In the genomic region with DNA sequence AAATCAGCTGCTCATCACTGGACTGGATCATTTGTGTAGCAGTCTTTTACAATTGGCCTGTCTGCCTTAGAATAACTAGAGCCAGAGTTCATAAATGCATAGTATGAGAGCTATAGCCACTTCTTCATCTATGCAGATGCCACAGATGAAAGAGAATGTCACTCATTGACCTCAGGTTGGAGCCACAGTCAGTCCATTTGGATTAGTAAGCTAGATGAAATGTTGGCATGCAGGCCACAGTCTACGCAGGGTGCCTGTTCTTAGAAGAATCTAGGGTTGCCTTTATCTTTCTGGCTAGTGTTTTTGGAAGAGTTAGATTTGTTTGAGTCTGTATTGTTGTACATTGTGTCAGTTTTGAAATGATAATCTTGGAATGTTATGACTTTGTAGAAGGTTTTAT, we compare ENCODE assay signal across 11 cellular contexts. TPM values are rescaled to one million over a fixed set of nuclear protein-coding genes. Genes with fewer than 3 reads are reported as not detected.
DNase-seq lines count a peak whose midpoint lies in the region; ATAC-seq and TF ChIP-seq lines count a peak whose summit lies in the region.
"Had no signal": no experiment of that assay in that cellular context is flagged by ENCODE, and none has a peak within 500 bp of the region (broad histone marks: within the 10 kb centered on the region; RNA-seq: fewer than 3 reads in every experiment).

No MANE protein-coding gene starts in this region.

- TF ChIP-seq CTCF in brain (conservative IDR thresholded peaks at IDR 0.05) (no peak), MM.1S (IDR thresholded peaks at IDR 0.05; ENCODE audit: low read length) (no peak)

- no peak overlapping the region for H3K27ac ChIP-seq in MM.1S (ENCODE audit: low read length)

- peak; percentile 67 for DNase-seq in AG08396 (ENCODE audit: low spot score)
- peak; percentile 49 for DNase-seq in HS-27A (ENCODE audit: low read depth)
- no peak for DNase-seq in memory B cell (ENCODE audit: low spot score in 2 of 2)
- DNase-seq in GDM1 (lab: John Stamatoyannopoulos, UW), result no peak
- no peak for DNase-seq in MM.1S
- no peak for DNase-seq in RPMI8226
- DNase-seq: activated CD8-positive, alpha-beta T cell treated with anti-CD3 and anti-CD28 coated beads for 36 hours; OCI-M1 had no signal

- no peaks in the 10 kb centered on the region for H3F3A ChIP-seq in MM.1S (ENCODE audit: insufficient read depth, low read length)

- no peak overlapping the region for H3K4me2 ChIP-seq in MM.1S (ENCODE audit: low read depth, low read length)

- H3K27me3 Mint-ChIP-seq in brain (no peaks in the 10 kb centered on the region), memory B cell (no peaks in the 10 kb centered on the region)
- H3K27me3 Mint-ChIP-seq: activated CD8-positive, alpha-beta T cell treated with anti-CD3 and anti-CD28 coated beads for 36 hours; dendritic cell treated with granulocyte-macrophage colony-stimulating factor and Interleukin-4, amounts not matched to agents 40 ng/mL and 50 ng/mL, for 4 days had no signal

- H3K27ac Mint-ChIP-seq in brain (peak overlapping the region; percentile 6 to 94 (median 19)), memory B cell (peak overlapping the region; percentile 35)
- H3K27ac Mint-ChIP-seq: dendritic cell treated with granulocyte-macrophage colony-stimulating factor and Interleukin-4, amounts not matched to agents 40 ng/mL and 50 ng/mL, for 4 days had no signal

- H3K4me1 ChIP-seq in MM.1S (ENCODE audit: low read length), result no peaks in the 10 kb centered on the region

- H3K4me3 Mint-ChIP-seq in brain (no peak overlapping the region), memory B cell (no peak overlapping the region)
- H3K4me3 Mint-ChIP-seq: activated CD8-positive, alpha-beta T cell treated with anti-CD3 and anti-CD28 coated beads for 36 hours; dendritic cell treated with granulocyte-macrophage colony-stimulating factor and Interleukin-4, amounts not matched to agents 40 ng/mL and 50 ng/mL, for 4 days had no signal

- H3K27me3 ChIP-seq in MM.1S (replicated peaks; ENCODE audit: insufficient read depth, low read length), result no peaks in the 10 kb centered on the region

- H3K9me3 ChIP-seq in MM.1S (replicated peaks; ENCODE audit: insufficient read depth, low read length), result no peaks in the 10 kb centered on the region

- peaks cover 10% of the 10 kb centered on the region for H3K36me3 Mint-ChIP-seq in brain
- peaks cover 4% of the 10 kb centered on the region for H3K36me3 Mint-ChIP-seq in memory B cell

- no peak overlapping the region for H3K9ac ChIP-seq in MM.1S (ENCODE audit: low read length)

- no peaks in the 10 kb centered on the region for H3K9me3 Mint-ChIP-seq in brain
- no peaks in the 10 kb centered on the region for H3K9me3 Mint-ChIP-seq in memory B cell
- H3K9me3 Mint-ChIP-seq: activated CD8-positive, alpha-beta T cell treated with anti-CD3 and anti-CD28 coated beads for 36 hours; dendritic cell treated with granulocyte-macrophage colony-stimulating factor and Interleukin-4, amounts not matched to agents 40 ng/mL and 50 ng/mL, for 4 days had no signal

- H3K79me2 ChIP-seq in MM.1S (ENCODE audit: low read length), result peaks cover 99% of the 10 kb centered on the region

- H3K4me3 ChIP-seq in MM.1S (ENCODE audit: low read length), result no peak overlapping the region

- no peaks in the 10 kb centered on the region for H3K36me3 ChIP-seq in MM.1S (replicated peaks; ENCODE audit: insufficient read depth, low read length)

- H4K20me1 ChIP-seq in MM.1S (ENCODE audit: insufficient read depth, low read length), result peaks cover 15% of the 10 kb centered on the region; the same call in 1 of the 2 replicates

- H3K9me2 ChIP-seq in MM.1S (replicated peaks; ENCODE audit: insufficient read depth, low read length), result no peaks in the 10 kb centered on the region

- H3K4me1 Mint-ChIP-seq in brain (peaks cover 56% of the 10 kb centered on the region), memory B cell (peaks cover 45% of the 10 kb centered on the region)

- ATAC-seq in memory B cell (ENCODE audit: low read depth) (no peak), HG02938 (IDR thresholded peaks at IDR 0.05; ENCODE audit: unreplicated experiment) (no peak)

- H2AFZ ChIP-seq in MM.1S (ENCODE audit: low read length), result no peak overlapping the region

RNA-seq across cellular contexts. Expression of gene EDEM1, which starts 25.4 kb away (rescaled TPM):
- polyA plus RNA-seq in brain (ENCODE audit: insufficient read depth, low read depth, low replicate concordance), result 1.4 TPM

RNA-seq across cellular contexts. Expression of gene ARL8B, which starts 40.0 kb away (rescaled TPM):
- polyA plus RNA-seq in brain (ENCODE audit: insufficient read depth, low read depth, low replicate concordance), result 27.7 TPM

Comparison
In these comparisons a context has a peak if more than half of its experiments do, and no peak if none do; other contexts are left out.
1. DNase-seq: peak in AG08396 (single experiment) and HS-27A (single experiment); none in memory B cell (0 of 2), GDM1 (single experiment), MM.1S (single experiment) and RPMI8226 (single experiment).